1 cellular context compared by ENCODE assay signal in genomic region chr16:1610071-1610840, GRCh38.
TF ChIP-seq lines count a peak whose summit lies in the region.

No MANE protein-coding gene starts in this region.

TF ChIP-seq in HepG2, 621 proteins besides CTCF, POLR2A, EP300 and RAD21 (continued from another document and continues in another):
- TF ChIP-seq NFE2L1 (CRISPR knock-in tag; IDR thresholded peaks at IDR 0.05; ENCODE audit: borderline replicate concordance) (no peak), MXI1 (IDR thresholded peaks at IDR 0.05; ENCODE audit: borderline replicate concordance, low read depth, low read length) (peak; percentile 96; the same call in 2 of the 3 replicates), KDM5B (CRISPR knock-in tag; IDR thresholded peaks at IDR 0.05; ENCODE audit: borderline replicate concordance) (peak; percentile 82), ZNF782 (CRISPR knock-in tag; IDR thresholded peaks at IDR 0.05; ENCODE audit: borderline replicate concordance) (no peak), ZSCAN31 (CRISPR knock-in tag; IDR thresholded peaks at IDR 0.05; ENCODE audit: low read depth) (peak; percentile 79), NCOA1 (CRISPR knock-in tag; IDR thresholded peaks at IDR 0.05) (peak; percentile 14; the same call in 1 of the 2 replicates), ZXDC (CRISPR knock-in tag; IDR thresholded peaks at IDR 0.05) (no peak), SP1 (IDR thresholded peaks at IDR 0.05) (no peak), SP1 (CRISPR knock-in tag; IDR thresholded peaks at IDR 0.05) (no peak), ZUFSP (CRISPR knock-in tag; IDR thresholded peaks at IDR 0.05; ENCODE audit: borderline replicate concordance) (no peak), ZMAT3 (CRISPR knock-in tag; conservative IDR thresholded peaks at IDR 0.05) (peak; percentile 78; the same call in 1 of the 2 replicates), ZNF652 (CRISPR knock-in tag; IDR thresholded peaks at IDR 0.05; ENCODE audit: borderline replicate concordance, low read depth) (no peak), ZNF550 (CRISPR knock-in tag; IDR thresholded peaks at IDR 0.05; ENCODE audit: borderline replicate concordance) (0 out of 2 replicates have a peak, but pooled peaks have one; percentile 30), ZNF337 (CRISPR knock-in tag; IDR thresholded peaks at IDR 0.05; ENCODE audit: borderline replicate concordance, low read depth) (no peak), MNT (IDR thresholded peaks at IDR 0.05) (peak; percentile 68), ZNF441 (CRISPR knock-in tag; IDR thresholded peaks at IDR 0.05; ENCODE audit: borderline replicate concordance) (0 out of 2 replicates have a peak, but pooled peaks have one; percentile 17), SMAD1 (CRISPR knock-in tag; IDR thresholded peaks at IDR 0.05; ENCODE audit: borderline replicate concordance, low read depth) (no peak; the same call in 1 of the 2 replicates), ESRRA (CRISPR knock-in tag; IDR thresholded peaks at IDR 0.05; ENCODE audit: low read depth) (peak; percentile 21), EHMT2 (IDR thresholded peaks at IDR 0.05; ENCODE audit: borderline replicate concordance, low read depth, low read length) (no peak), DNMT1 (CRISPR knock-in tag; IDR thresholded peaks at IDR 0.05) (peak; percentile 57; the same call in 1 of the 2 replicates), TBL1XR1 (IDR thresholded peaks at IDR 0.05; ENCODE audit: borderline replicate concordance, low read length, partially characterized antibody) (peak; percentile 27), ZMYM3 (CRISPR knock-in tag; IDR thresholded peaks at IDR 0.05) (0 out of 2 replicates have a peak, but pooled peaks have one; percentile 28), ZFP36L1 (CRISPR knock-in tag; IDR thresholded peaks at IDR 0.05) (no peak), ZNF598 (CRISPR knock-in tag; IDR thresholded peaks at IDR 0.05; ENCODE audit: borderline replicate concordance) (no peak), NFE2 (CRISPR knock-in tag; IDR thresholded peaks at IDR 0.05) (no peak), ZNF788 (CRISPR knock-in tag; IDR thresholded peaks at IDR 0.05; ENCODE audit: borderline replicate concordance) (no peak), DZIP1 (CRISPR knock-in tag; IDR thresholded peaks at IDR 0.05) (no peak), ETS1 (CRISPR knock-in tag; IDR thresholded peaks at IDR 0.05) (no peak), ZBTB21 (CRISPR knock-in tag; IDR thresholded peaks at IDR 0.05) (no peak), GABPB1 (CRISPR knock-in tag; IDR thresholded peaks at IDR 0.05) (peak; percentile 73), ZNF556 (CRISPR knock-in tag; IDR thresholded peaks at IDR 0.05; ENCODE audit: borderline replicate concordance) (no peak), THAP7 (CRISPR knock-in tag; IDR thresholded peaks at IDR 0.05) (no peak), HIVEP1 (CRISPR knock-in tag; IDR thresholded peaks at IDR 0.05) (no peak; the same call in 1 of the 2 replicates), ZNF576 (CRISPR knock-in tag; IDR thresholded peaks at IDR 0.05) (no peak), PRDM10 (CRISPR knock-in tag; IDR thresholded peaks at IDR 0.05; ENCODE audit: low read depth) (no peak), PBX2 (CRISPR knock-in tag; IDR thresholded peaks at IDR 0.05) (no peak), ZNF816 (CRISPR knock-in tag; IDR thresholded peaks at IDR 0.05; ENCODE audit: borderline replicate concordance) (no peak), KAT7 (CRISPR knock-in tag; IDR thresholded peaks at IDR 0.05; ENCODE audit: borderline replicate concordance) (0 out of 2 replicates have a peak, but pooled peaks have one; percentile 59), ZNF709 (CRISPR knock-in tag; IDR thresholded peaks at IDR 0.05) (peak; percentile 47; the same call in 1 of the 2 replicates), ZBTB8A (CRISPR knock-in tag; IDR thresholded peaks at IDR 0.05; ENCODE audit: borderline replicate concordance, low read depth) (no peak), ZFP1 (CRISPR knock-in tag; IDR thresholded peaks at IDR 0.05) (0 out of 2 replicates have a peak, but pooled peaks have one; percentile 52), STAG1 (CRISPR knock-in tag; IDR thresholded peaks at IDR 0.05) (no peak), ZNF530 (CRISPR knock-in tag; IDR thresholded peaks at IDR 0.05; ENCODE audit: low read depth) (no peak), ASH2L (IDR thresholded peaks at IDR 0.05; ENCODE audit: insufficient read length, low read depth, low read length) (peak; percentile 76), ZNF746 (CRISPR knock-in tag; IDR thresholded peaks at IDR 0.05) (no peak), ZNF737 (CRISPR knock-in tag; IDR thresholded peaks at IDR 0.05; ENCODE audit: borderline replicate concordance) (no peak), PATZ1 (CRISPR knock-in tag; IDR thresholded peaks at IDR 0.05) (peak; percentile 98), ZNF207 (IDR thresholded peaks at IDR 0.05; ENCODE audit: borderline replicate concordance) (no peak)
